In the genomic region with DNA sequence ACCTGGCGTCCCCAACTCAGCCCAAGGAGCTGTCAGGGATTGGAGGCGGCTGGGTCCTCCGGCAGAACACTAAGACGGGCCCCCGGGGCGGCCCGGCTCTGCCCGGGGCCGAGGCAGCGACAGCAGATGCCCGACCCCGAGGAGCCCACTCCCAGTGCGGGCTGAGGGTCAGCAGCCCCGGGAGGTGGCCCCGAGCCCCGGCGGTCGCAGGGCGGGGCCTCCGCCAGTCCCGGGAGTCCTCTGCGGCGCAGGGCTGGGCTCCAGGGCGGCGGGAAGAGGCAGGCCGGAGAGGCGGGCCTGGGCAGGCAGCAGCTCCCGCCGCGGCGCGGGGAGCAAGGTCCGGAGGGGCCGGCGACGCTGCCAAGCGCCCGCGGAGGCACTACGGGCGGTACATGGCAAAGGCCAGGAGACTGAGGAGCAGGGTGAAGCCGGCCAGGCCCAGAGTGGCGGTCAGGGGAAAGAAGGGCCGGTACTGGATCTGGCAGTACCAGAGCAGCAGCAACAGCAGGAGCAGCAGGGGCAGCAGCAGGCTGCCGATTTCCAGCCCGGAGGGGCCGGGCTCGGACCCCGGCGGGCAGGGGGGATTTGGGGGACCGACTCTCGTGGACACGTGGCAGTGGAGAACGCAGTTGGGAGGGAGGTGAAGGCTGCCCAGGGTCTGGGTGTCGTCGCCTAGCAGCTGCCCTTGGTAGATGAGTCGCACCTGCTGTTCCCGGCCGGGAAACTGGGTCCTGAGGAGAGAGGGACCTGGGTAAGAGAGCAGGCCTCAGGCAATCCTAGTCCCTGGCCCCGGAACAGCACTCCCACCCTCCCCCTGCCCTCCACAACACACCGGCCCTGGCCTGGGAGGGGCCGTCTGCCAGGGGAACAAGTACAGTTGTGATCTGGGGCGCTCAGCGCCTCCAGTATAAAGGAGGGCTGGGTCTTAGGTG, we compare ENCODE assay signal across 8 cellular contexts. TPM values are rescaled to one million over a fixed set of nuclear protein-coding genes. Genes with fewer than 3 reads are reported as not detected.
DNase-seq lines count a peak whose midpoint lies in the region; ATAC-seq and TF ChIP-seq lines count a peak whose summit lies in the region.

No MANE protein-coding gene starts in this region.

- CTCF ChIA-PET in BJ (lab: Yijun Ruan, JAX): interaction anchor here (0.9 to 3.1 kb wide), 5 partner anchors 20 to 63 kb away, joined by 3 to 13 read pairs (median 5); no protein-coding TSS in a partner anchor

- ATAC-seq in HG03460 (IDR thresholded peaks at IDR 0.05; ENCODE audit: unreplicated experiment): peak; percentile 1

- no peak for TF ChIP-seq EP300 in stomach (IDR thresholded peaks at IDR 0.05)

- H3K9me3 ChIP-seq in adrenal gland (replicated peaks in 1 of 3) (no peaks in the 10 kb centered on the region), iPS-20b (ENCODE audit: insufficient read depth, low read depth, low read length) (no peaks in the 10 kb centered on the region), stomach (no peaks in the 10 kb centered on the region)

- POLR2A ChIA-PET in BJ (lab: Charles Lee): interaction anchor here (0.6 kb wide), 2 partner anchors 23 kb away, joined by 3 read pairs; no protein-coding TSS in a partner anchor

- TF ChIP-seq CTCF in BJ (IDR thresholded peaks at IDR 0.05; ENCODE audit: insufficient read depth, low read depth, low read length) (no peak), adrenal gland (IDR thresholded peaks at IDR 0.05) (no peak), stomach (IDR thresholded peaks at IDR 0.05) (no peak)

- H3K27ac ChIP-seq in adrenal gland: peak overlapping the region; percentile 69 to 96 (median 90)
- no peak overlapping the region for H3K27ac ChIP-seq in iPS-20b (ENCODE audit: low read length)
- peak overlapping the region; percentile 93 to 97 (median 96) for H3K27ac ChIP-seq in stomach

- H3K36me3 ChIP-seq in BJ (ENCODE audit: control insufficient read depth, insufficient read depth, low read length) (peaks cover 8% of the 10 kb centered on the region), adrenal gland (replicated peaks in 1 of 2) (no peaks in the 10 kb centered on the region), iPS-20b (ENCODE audit: insufficient read depth, low read depth, low read length) (peaks cover 3% of the 10 kb centered on the region), stomach (peaks cover 0 to 14% (median 12%) of the 10 kb centered on the region in 4 donors)

- TF ChIP-seq POLR2A in adrenal gland (IDR thresholded peaks at IDR 0.05) (no peak), stomach (IDR thresholded peaks at IDR 0.05) (no peak)

- intact Hi-C loops in adrenal gland (cut with DNase I): no loop called here
- intact Hi-C loops in stomach (cut with DNase I; ENCODE audit: low total_unique reads): no loop called here

- DNase-seq in BJ (ENCODE audit: low read depth) (no peak), adrenal gland (peak in 4 of 7 donors; percentile 42 to 70 (median 48)), stomach (peak; percentile 48), medulla oblongata (ENCODE audit: extremely low spot score) (no peak), COR-L47 (lab: John Stamatoyannopoulos, UW) (no peak), AML-193 (lab: John Stamatoyannopoulos, UW) (no peak)

- H3K4me1 ChIP-seq in adrenal gland (replicated peaks in 1 of 2): peaks cover 41 to 64% of the 10 kb centered on the region in 2 donors
- H3K4me1 ChIP-seq in iPS-20b (ENCODE audit: insufficient read depth, low read length): peaks cover 12% of the 10 kb centered on the region
- peaks cover 64 to 80% (median 79%) of the 10 kb centered on the region in 4 donors for H3K4me1 ChIP-seq in stomach

- WGBS in adrenal gland, 4 donors: 20 to 44% (median 24%) methylated on average over 15 to 64 of the region's 64 CpGs; no CpG with 5 or more reads in 1 of the 4 donors
- 14 to 40% (median 18%) methylated on average over 27 to 64 of the region's 64 CpGs for WGBS in stomach, 5 donors

- peak overlapping the region; percentile 94; the same call in 1 of the 2 replicates for H3K9ac ChIP-seq in iPS-20b (ENCODE audit: low read depth, low read length)

- H3K4me3 ChIP-seq in BJ (ENCODE audit: low read depth, low read length) (peak overlapping the region; percentile 30), adrenal gland (peak overlapping the region in 2 of 4 donors; percentile 55 to 77), iPS-20b (ENCODE audit: low read length) (peak overlapping the region; percentile 84), stomach (peak overlapping the region; percentile 74 to 97 (median 94))

- H3K27me3 ChIP-seq in BJ (ENCODE audit: control insufficient read depth, insufficient read depth, low read length) (no peaks in the 10 kb centered on the region), adrenal gland (no peaks in the 10 kb centered on the region), iPS-20b (ENCODE audit: insufficient read depth, low read length) (peaks cover 20% of the 10 kb centered on the region), stomach (no peaks in the 10 kb centered on the region)

RNA-seq across cellular contexts. Expression of a gene that starts 0.8 kb away (rescaled TPM):
- 49.3 and 89.9 TPM in 2 replicates for polyA plus RNA-seq in BJ (2011; rRNA removed)
- polyA minus RNA-seq in BJ (2011; rRNA and poly(A)+ RNA removed): 53.0 and 72.2 TPM in 2 replicates
- 100 to 1,000 TPM in 1 of 8 donors, 10 to 100 TPM in 7; 42.0 to 112 (median 85.8) TPM for total RNA-seq in adrenal gland
- 100 to 1,000 TPM in 2 of 3 donors, 10 to 100 TPM in 1; 21.4 to 516 (median 281) TPM for polyA plus RNA-seq in adrenal gland
- total RNA-seq in stomach: 100 to 1,000 TPM in 3 of 5 donors, 10 to 100 TPM in 2; 40.0 to 415 (median 116) TPM
- polyA plus RNA-seq in stomach: 100 to 1,000 TPM in 2 of 3 donors, 10 to 100 TPM in 1; 70.3 to 149 (median 129) TPM

RNA-seq across cellular contexts. Expression of a gene that starts 1.9 kb away (rescaled TPM):
- 13.6 and 27.8 TPM in 2 replicates for polyA plus RNA-seq in BJ (2011; rRNA removed)
- 4.6 and 5.9 TPM in 2 replicates for polyA minus RNA-seq in BJ (2011; rRNA and poly(A)+ RNA removed)
- total RNA-seq in adrenal gland: 10 to 100 TPM; 31.5 to 74.6 (median 43.4) TPM
- 100 to 1,000 TPM in 2 of 3 donors, 1 to 10 TPM in 1; 5.2 to 152 (median 101) TPM for polyA plus RNA-seq in adrenal gland
- total RNA-seq in stomach: 10 to 100 TPM; 12.7 to 78.2 (median 42.9) TPM
- 10 to 100 TPM; 69.6 to 86.8 (median 72.4) TPM for polyA plus RNA-seq in stomach

RNA-seq across cellular contexts. Expression of a gene that starts 4.8 kb away (rescaled TPM):
- polyA plus RNA-seq in BJ (2011; rRNA removed) (43.9 and 52.1 TPM in 2 replicates), adrenal gland (100 to 1,000 TPM in 2 of 3 donors, 10 to 100 TPM in 1; 18.3 to 236 (median 111) TPM), stomach (10 to 100 TPM; 36.0 to 60.8 (median 45.8) TPM)
- polyA minus RNA-seq in BJ (2011; rRNA and poly(A)+ RNA removed): 47.5 and 61.8 TPM in 2 replicates
- total RNA-seq in adrenal gland (100 to 1,000 TPM in 1 of 8 donors, 10 to 100 TPM in 7; 38.0 to 105 (median 50.9) TPM), stomach (100 to 1,000 TPM in 2 of 5 donors, 10 to 100 TPM in 3; 32.5 to 342 (median 83.9) TPM)

RNA-seq across cellular contexts. Expression of a gene that starts 22.0 kb away (rescaled TPM):
- 59.0 and 86.1 TPM in 2 replicates for polyA plus RNA-seq in BJ (2011; rRNA removed)
- 74.3 and 109 TPM in 2 replicates for polyA minus RNA-seq in BJ (2011; rRNA and poly(A)+ RNA removed)
- total RNA-seq in adrenal gland: 100 to 1,000 TPM in 7 of 8 donors, 10 to 100 TPM in 1; 67.4 to 179 (median 155) TPM
- 100 to 1,000 TPM in 2 of 3 donors, 10 to 100 TPM in 1; 31.5 to 258 (median 157) TPM for polyA plus RNA-seq in adrenal gland
- 100 to 1,000 TPM in 4 of 5 donors, 10 to 100 TPM in 1; 65.9 to 296 (median 128) TPM for total RNA-seq in stomach
- 100 to 1,000 TPM; 121 to 157 (median 124) TPM for polyA plus RNA-seq in stomach

RNA-seq across cellular contexts. Expression of a gene that starts 23.7 kb away (rescaled TPM):
- polyA plus RNA-seq in BJ (2011; rRNA removed) (30.0 and 33.2 TPM in 2 replicates), adrenal gland (10 to 100 TPM; 15.8 to 19.3 (median 15.9) TPM), stomach (10 to 100 TPM in 2 of 3 donors, 1 to 10 TPM in 1; 8.3 to 13.3 (median 11.8) TPM)
- polyA minus RNA-seq in BJ (2011; rRNA and poly(A)+ RNA removed): 15.3 and 33.8 TPM in 2 replicates
- total RNA-seq in adrenal gland (10 to 100 TPM; 15.4 to 26.0 (median 21.8) TPM), stomach (10 to 100 TPM in 2 of 5 donors, 1 to 10 TPM in 1, under 1 TPM in 1, not detected in 1; 0.87 to 46.1 (median 11.0) TPM)

Comparison
In these comparisons a context has a peak if more than half of its experiments do, and no peak if none do; other contexts are left out.
1. DNase-seq: peak in adrenal gland (4 of 7) and stomach (single experiment); none in BJ (single experiment), medulla oblongata (single experiment), COR-L47 (single experiment) and AML-193 (0 of 2).